ENCODE assay signal across 8 cellular contexts in genomic region chr4:151031831-151032605, GRCh38. TPM values are rescaled to one million over a fixed set of nuclear protein-coding genes. Genes with fewer than 3 reads are reported as not detected.
A peak's percentile ranks its signal among the peaks of the same experiment; 100 is the strongest.
DNase-seq lines count a peak whose midpoint lies in the region; ATAC-seq and TF ChIP-seq lines count a peak whose summit lies in the region.

No MANE protein-coding gene starts in this region.

- ATAC-seq in GM21576 (IDR thresholded peaks at IDR 0.05; ENCODE audit: unreplicated experiment) = peak; percentile 56
- ATAC-seq in PC-3 = peak; percentile 89

- H3K4me1 ChIP-seq in PC-3 (ENCODE audit: insufficient read depth, low read length) (peaks cover 17% of the 10 kb centered on the region), endodermal cell (ENCODE audit: control insufficient read depth, insufficient read depth, low read length) (no peaks in the 10 kb centered on the region), suprapubic skin (no peaks in the 10 kb centered on the region), spleen (peaks cover 0 to 6% (median 0%) of the 10 kb centered on the region in 6 donors)

- no TSS peak for BruUV-seq in PC-3 (replicated peaks; lab: Mats Ljungman, UMichigan)

- H3K36me3 ChIP-seq in PC-3 (ENCODE audit: low read depth, low read length) = no peaks in the 10 kb centered on the region
- H3K36me3 ChIP-seq in endodermal cell (ENCODE audit: control insufficient read depth, insufficient read depth, low read length) = no peaks in the 10 kb centered on the region
- no peaks in the 10 kb centered on the region for H3K36me3 ChIP-seq in suprapubic skin
- no peaks in the 10 kb centered on the region for H3K36me3 ChIP-seq in spleen

- peak overlapping the region; percentile 35 for H3K27ac Mint-ChIP-seq in endodermal cell

- H3K9me3 ChIP-seq in PC-3 (ENCODE audit: low read length) = no peaks in the 10 kb centered on the region
- no peaks in the 10 kb centered on the region for H3K9me3 ChIP-seq in endodermal cell (ENCODE audit: control insufficient read depth, low read length)
- no peaks in the 10 kb centered on the region for H3K9me3 ChIP-seq in suprapubic skin
- no peaks in the 10 kb centered on the region for H3K9me3 ChIP-seq in spleen

- H3K36me3 Mint-ChIP-seq in endodermal cell (ENCODE audit: low read depth) = no peaks in the 10 kb centered on the region

- H2AFZ ChIP-seq in PC-3 (ENCODE audit: low read length) = peak overlapping the region; percentile 67

- TF ChIP-seq EP300 in suprapubic skin (IDR thresholded peaks at IDR 0.05) = no peak

- no peaks in the 10 kb centered on the region for H3K9me3 Mint-ChIP-seq in endodermal cell

- H3K4me2 ChIP-seq in PC-3 (ENCODE audit: low read length) = peak overlapping the region; percentile 38

- H3K4me3 ChIP-seq in PC-3 (ENCODE audit: low read length) (no peak overlapping the region), endodermal cell (ENCODE audit: low read length) (no peak overlapping the region), suprapubic skin (no peak overlapping the region), spleen (peak overlapping the region in 1 of 8 donors; percentile 35)

- H3K27me3 ChIP-seq in PC-3 (ENCODE audit: low read length) = no peaks in the 10 kb centered on the region
- no peaks in the 10 kb centered on the region for H3K27me3 ChIP-seq in endodermal cell (ENCODE audit: control insufficient read depth, insufficient read depth, low read length, poor library complexity, severe bottlenecking)
- no peaks in the 10 kb centered on the region for H3K27me3 ChIP-seq in suprapubic skin
- no peaks in the 10 kb centered on the region for H3K27me3 ChIP-seq in spleen (replicated peaks in 1 of 7)

- no peaks in the 10 kb centered on the region for H3F3A ChIP-seq in PC-3 (ENCODE audit: low read length, unreplicated experiment)

- CTCF ChIA-PET in PC-3 (lab: Charles Lee) = no interaction called here

- TF ChIP-seq CTCF in PC-3 (conservative IDR thresholded peaks at IDR 0.05; ENCODE audit: low read depth, low read length) (no peak), endodermal cell (conservative IDR thresholded peaks at IDR 0.05) (no peak), suprapubic skin (IDR thresholded peaks at IDR 0.05) (no peak), spleen (IDR thresholded peaks at IDR 0.05 in 8 of 11, conservative IDR thresholded peaks at IDR 0.05 in 3 of 11) (no peak)

- H3K9ac ChIP-seq in PC-3 (ENCODE audit: low read length) (peak overlapping the region; percentile 24; the same call in 1 of the 2 replicates), endodermal cell (ENCODE audit: extremely low read depth, low read length, poor library complexity, severe bottlenecking) (no peak overlapping the region)

- intact Hi-C loops in PC-3 (cut with micrococcal nuclease) (no loop called here), spleen (cut with DNase I; ENCODE audit: low total_unique reads) (no loop called here)

- H3K79me2 ChIP-seq in PC-3 (ENCODE audit: low read length) = no peaks in the 10 kb centered on the region

- H3K27me3 Mint-ChIP-seq in endodermal cell (ENCODE audit: insufficient read depth) = no peaks in the 10 kb centered on the region

- peak overlapping the region; percentile 77 for H3K27ac ChIP-seq in PC-3 (ENCODE audit: low read length)
- no peak overlapping the region for H3K27ac ChIP-seq in endodermal cell (ENCODE audit: low read depth, low read length)
- H3K27ac ChIP-seq in suprapubic skin = no peak overlapping the region
- no peak overlapping the region for H3K27ac ChIP-seq in spleen

- no peak overlapping the region for H3K4me3 Mint-ChIP-seq in endodermal cell

- peaks cover 3% of the 10 kb centered on the region for H3K4me1 Mint-ChIP-seq in endodermal cell

- H4K20me1 ChIP-seq in PC-3 (ENCODE audit: low read length) = no peaks in the 10 kb centered on the region

- POLR2A ChIA-PET in PC-3 (lab: Charles Lee; ENCODE audit: unreplicated experiment) = no interaction called here

- peak; percentile 46 for DNase-seq in EH (ENCODE audit: low read depth)
- DNase-seq in PC-3 = peak; percentile 76
- no peak for DNase-seq in endodermal cell
- DNase-seq in putamen (ENCODE audit: low spot score) = no peak
- DNase-seq in cerebellum (ENCODE audit: low spot score) = no peak
- no peak for DNase-seq in suprapubic skin (ENCODE audit: low spot score in 2 of 2)
- no peak for DNase-seq in spleen

- H3K9me2 ChIP-seq in PC-3 (replicated peaks; ENCODE audit: low read length) = no peaks in the 10 kb centered on the region

- 88 to 95% methylated on average over 7 to 12 of the region's 12 CpGs for WGBS in endodermal cell (ENCODE audit: insufficient coverage in 1 of 2, insufficient read length in 1 of 2), 2 experiments
- 69% methylated on average over 12 of the region's 12 CpGs for WGBS in suprapubic skin
- 26 to 44% (median 35%) methylated on average over 11 to 12 of the region's 12 CpGs for WGBS in spleen, 5 donors

- TF ChIP-seq POLR2A in suprapubic skin (IDR thresholded peaks at IDR 0.05) = no peak
- no peak for TF ChIP-seq POLR2A in spleen (IDR thresholded peaks at IDR 0.05)

RNA-seq across cellular contexts. Expression of gene LRBA, which starts 16.9 kb away (rescaled TPM):
- total RNA-seq in PC-3 (2014; rRNA removed) (38.2 and 40.8 TPM in 2 replicates), endodermal cell (10 to 100 TPM; 77.3 to 95.9 TPM), cerebellum (64.8 TPM), suprapubic skin (100 to 1,000 TPM in 1 of 4 donors, 10 to 100 TPM in 3; 64.6 to 128 (median 81.0) TPM), spleen (10 to 100 TPM; 49.9 to 84.9 (median 59.2) TPM)
- polyA plus RNA-seq in endodermal cell (2013, experiment 1 of 2) = 23.5 TPM
- polyA plus RNA-seq in endodermal cell (2013, experiment 2 of 2) = 24.7 TPM
- polyA plus RNA-seq in spleen = 10 to 100 TPM in 2 of 3 donors, 1 to 10 TPM in 1; 8.2 to 11.6 (median 10.8) TPM

Comparison
In these comparisons a context has a peak if more than half of its experiments do, and no peak if none do; other contexts are left out.
1. DNase-seq: peak in EH (single experiment) and PC-3 (single experiment); none in endodermal cell (single experiment), putamen (single experiment), cerebellum (single experiment), suprapubic skin (0 of 2) and spleen (single experiment).